In genomic region chr18:23452728-23453656, GRCh38 we compare ENCODE assay signal across 8 cellular contexts. TPM values are rescaled to one million over a fixed set of nuclear protein-coding genes. Genes with fewer than 3 reads are reported as not detected.
DNase-seq lines count a peak whose midpoint lies in the region; ATAC-seq and TF ChIP-seq lines count a peak whose summit lies in the region.

Gene RIOK3 (plus strand): TSS chr18:23453287. CDS start chr18:23453440, 153 bp downstream.

- H3K27me3 ChIP-seq in fibroblast of lung (ENCODE audit: control insufficient read depth, insufficient read depth, low read length) = no peaks in the 10 kb centered on the region

- H3K4me2 ChIP-seq in fibroblast of lung (ENCODE audit: extremely low read depth, insufficient read depth, low read length) = peak within 1 kb of the TSS; percentile 95

- H4K20me1 ChIP-seq in fibroblast of lung (ENCODE audit: control insufficient read depth, extremely low read depth, insufficient read depth, low read length) = peaks cover 1% of the 10 kb centered on the region

- peak within 1 kb of the TSS; percentile 94 for H3K4me3 Mint-ChIP-seq in activated T-helper 17 cell treated with anti-CD3 and anti-CD28 coated beads, Interleukin-2, amount 50 U/mL, for 72 hours
- peak within 1 kb of the TSS; percentile 92 to 100 (median 99) for H3K4me3 Mint-ChIP-seq in naive thymus-derived CD8-positive, alpha-beta T cell

- peak within 1 kb of the TSS; percentile 95 for H3K27ac Mint-ChIP-seq in activated T-helper 17 cell treated with anti-CD3 and anti-CD28 coated beads, Interleukin-2, amount 50 U/mL, for 72 hours
- H3K27ac Mint-ChIP-seq in naive thymus-derived CD8-positive, alpha-beta T cell = peak within 1 kb of the TSS; percentile 92 to 99 (median 96)

- H3K4me3 ChIP-seq in LNCaP clone FGC (ENCODE audit: low read depth, low read length) (peak within 1 kb of the TSS; percentile 76), fibroblast of lung (replicated peaks in 1 of 4; ENCODE audit: control extremely low read depth in 1 of 4, insufficient read depth in 1 of 4, low read depth in 3 of 4, low read length in 4 of 4) (peak within 1 kb of the TSS; percentile 96 to 99 (median 97))

- no peaks in the 10 kb centered on the region for H3K9me3 Mint-ChIP-seq in activated T-helper 17 cell treated with anti-CD3 and anti-CD28 coated beads, Interleukin-2, amount 50 U/mL, for 72 hours
- no peaks in the 10 kb centered on the region for H3K9me3 Mint-ChIP-seq in naive thymus-derived CD8-positive, alpha-beta T cell

- H3K9me3 ChIP-seq in fibroblast of lung (ENCODE audit: control insufficient read depth, insufficient read depth, low read depth, low read length) = no peaks in the 10 kb centered on the region

- no peaks in the 10 kb centered on the region for H3K36me3 ChIP-seq in fibroblast of lung (ENCODE audit: control insufficient read depth, insufficient read depth, low read length)

- CTCF ChIA-PET in RWPE1 (lab: Yijun Ruan, JAX) = no interaction called here

- POLR2A ChIA-PET in RWPE1 (lab: Yijun Ruan, JAX; ENCODE audit: low non-redundant PET) = no interaction called here
- POLR2A ChIA-PET in naive thymus-derived CD8-positive, alpha-beta T cell (lab: Charles Lee) = interaction anchor here (0.7 to 2.4 kb wide), 8 partner anchors 10 to 685 kb away, joined by 3 to 11 read pairs (median 4); partner anchors contain the start of gene RMC1

- no peak for TF ChIP-seq CTCF in LNCaP clone FGC (IDR thresholded peaks at IDR 0.05; ENCODE audit: control insufficient read depth, extremely low read depth, insufficient read depth)
- no peak for TF ChIP-seq CTCF in RWPE1 (conservative IDR thresholded peaks at IDR 0.05; ENCODE audit: low read depth)
- TF ChIP-seq CTCF in fibroblast of lung (conservative IDR thresholded peaks at IDR 0.05 in 1 of 2, IDR thresholded peaks at IDR 0.05 in 1 of 2; ENCODE audit: low read depth in 1 of 2, low read length in 2 of 2) = no peak

- no peaks in the 10 kb centered on the region for H3K27me3 Mint-ChIP-seq in activated T-helper 17 cell treated with anti-CD3 and anti-CD28 coated beads, Interleukin-2, amount 50 U/mL, for 72 hours
- H3K27me3 Mint-ChIP-seq in naive thymus-derived CD8-positive, alpha-beta T cell = no peaks in the 10 kb centered on the region

- peaks cover 36% of the 10 kb centered on the region for H3K4me1 Mint-ChIP-seq in activated T-helper 17 cell treated with anti-CD3 and anti-CD28 coated beads, Interleukin-2, amount 50 U/mL, for 72 hours
- H3K4me1 Mint-ChIP-seq in naive thymus-derived CD8-positive, alpha-beta T cell = peaks cover 14 to 50% (median 42%) of the 10 kb centered on the region in 4 donors

- peak within 1 kb of the TSS; percentile 100 for H3K27ac ChIP-seq in RWPE1
- H3K27ac ChIP-seq in fibroblast of lung (ENCODE audit: insufficient read depth, low read length) = peak within 1 kb of the TSS; percentile 94

- peaks cover 46% of the 10 kb centered on the region for H3K79me2 ChIP-seq in fibroblast of lung (ENCODE audit: control insufficient read depth, insufficient read depth, low read length)

- DNase-seq in Daoy (ENCODE audit: low read depth) = peak; percentile 94
- peak; percentile 61 for DNase-seq in GOT3 (lab: John Stamatoyannopoulos, UW)
- DNase-seq in LNCaP clone FGC (ENCODE audit: low read depth) = peak; percentile 95
- DNase-seq in RWPE1 (ENCODE audit: low spot score) = peak; percentile 92
- peak; percentile 92 to 95 for DNase-seq in fibroblast of lung (ENCODE audit: low read depth in 2 of 2)
- DNase-seq in naive thymus-derived CD8-positive, alpha-beta T cell = peak; percentile 70 to 90 (median 78)
- DNase-seq in stimulated activated naive CD4-positive, alpha-beta T cell (lab: John Stamatoyannopoulos, UW) = peak; percentile 62 to 84 (median 75)

- peak within 1 kb of the TSS; percentile 93 for H2AFZ ChIP-seq in fibroblast of lung (ENCODE audit: low read length)

- peak; percentile 99 for ATAC-seq in activated T-helper 17 cell treated with anti-CD3 and anti-CD28 coated beads, Interleukin-2, amount 50 U/mL, for 72 hours (replicated peaks)
- peak; percentile 91 to 95 for ATAC-seq in naive thymus-derived CD8-positive, alpha-beta T cell

- peaks cover 3% of the 10 kb centered on the region for H3K4me1 ChIP-seq in fibroblast of lung (ENCODE audit: control insufficient read depth, extremely low read depth, insufficient read depth, low read length)

- H3K36me3 Mint-ChIP-seq in activated T-helper 17 cell treated with anti-CD3 and anti-CD28 coated beads, Interleukin-2, amount 50 U/mL, for 72 hours (ENCODE audit: low read depth) = peaks cover 50% of the 10 kb centered on the region
- H3K36me3 Mint-ChIP-seq in naive thymus-derived CD8-positive, alpha-beta T cell = peaks cover 0 to 13% (median 0%) of the 10 kb centered on the region in 3 donors

- peak within 1 kb of the TSS; percentile 92 for H3K9ac ChIP-seq in fibroblast of lung (ENCODE audit: insufficient read depth, low read length)

RNA-seq across cellular contexts. Expression of gene RIOK3, which starts in this region (rescaled TPM):
- total RNA-seq in Daoy (2014; rRNA removed; shearing (Covaris generic)) = 46.6 and 48.7 TPM in 2 replicates
- total RNA-seq in activated T-helper 17 cell treated with anti-CD3 and anti-CD28 coated beads, Interleukin-2, amount 50 U/mL, for 72 hours = 100 to 1,000 TPM in 1 of 2 donors, 10 to 100 TPM in 1; 56.8 to 101 TPM
- 59.8 and 78.8 TPM in 2 replicates for total RNA-seq in fibroblast of lung
- polyA plus RNA-seq in fibroblast of lung = 37.6 and 48.4 TPM in 2 replicates
- 33.8 and 43.9 TPM in 2 replicates for polyA plus RNA-seq in fibroblast of lung (2012)
- 7.8 and 9.1 TPM in 2 replicates for polyA minus RNA-seq in fibroblast of lung (ENCODE audit: low replicate concordance)
- 10 to 100 TPM; 78.9 to 79.6 TPM for total RNA-seq in naive thymus-derived CD8-positive, alpha-beta T cell
- polyA plus RNA-seq in naive thymus-derived CD8-positive, alpha-beta T cell = 10 to 100 TPM; 19.2 to 27.7 (median 25.0) TPM

Comparison
In these comparisons a context has a peak if more than half of its experiments do, and no peak if none do; other contexts are left out.
1. Peak in every context shown above with its lines: DNase-seq, ATAC-seq, H3K4me3 ChIP-seq and H3K27ac ChIP-seq.